In genomic region chr7:55019329-55019690, GRCh38 we compare ENCODE assay signal across 9 cellular contexts. TPM values are rescaled to one million over a fixed set of nuclear protein-coding genes. Genes with fewer than 3 reads are reported as not detected.
DNase-seq lines count a peak whose midpoint lies in the region; ATAC-seq and TF ChIP-seq lines count a peak whose summit lies in the region.
"Had no signal": no experiment of that assay in that cellular context is flagged by ENCODE, and none has a peak within 500 bp of the region (broad histone marks: within the 10 kb centered on the region; RNA-seq: fewer than 3 reads in every experiment).

No MANE protein-coding gene starts in this region.

- H3K4me1 Mint-ChIP-seq in natural killer cell: no peaks in the 10 kb centered on the region
- peaks cover 0 to 9% (median 0%) of the 10 kb centered on the region in 7 donors for H3K4me1 Mint-ChIP-seq in naive thymus-derived CD4-positive, alpha-beta T cell

- H3K9me3 Mint-ChIP-seq in natural killer cell: no peaks in the 10 kb centered on the region
- H3K9me3 Mint-ChIP-seq in naive thymus-derived CD4-positive, alpha-beta T cell: peaks cover 0 to 12% (median 1%) of the 10 kb centered on the region in 11 donors
- H3K9me3 Mint-ChIP-seq: activated T-cell treated with anti-CD3 and anti-CD28 coated beads, Interleukin-2, amount 50 U/mL, for 4 hours had no signal

- peak; percentile 95 for TF ChIP-seq EP300 in esophagus muscularis mucosa (IDR thresholded peaks at IDR 0.05)

- H3K27me3 ChIP-seq in MG63 (no peaks in the 10 kb centered on the region), esophagus muscularis mucosa (peaks cover 0 to 11% (median 0%) of the 10 kb centered on the region in 4 donors)
- H3K27me3 ChIP-seq in naive thymus-derived CD4-positive, alpha-beta T cell (ENCODE audit: control insufficient read depth in 2 of 2, insufficient read depth in 2 of 2, low read length in 2 of 2): peaks cover 0 to 7% of the 10 kb centered on the region in 2 donors

- no peaks in the 10 kb centered on the region for H3K9me3 ChIP-seq in MG63
- H3K9me3 ChIP-seq in esophagus muscularis mucosa: no peaks in the 10 kb centered on the region
- H3K9me3 ChIP-seq in naive thymus-derived CD4-positive, alpha-beta T cell (ENCODE audit: control insufficient read depth in 2 of 3, low read length in 3 of 3): no peaks in the 10 kb centered on the region

- TF ChIP-seq POLR2A in esophagus muscularis mucosa (IDR thresholded peaks at IDR 0.05; ENCODE audit: low read depth): no peak

- no peak for ATAC-seq in natural killer cell
- ATAC-seq in naive thymus-derived CD4-positive, alpha-beta T cell: no peak

- peak overlapping the region; percentile 37 for H3K4me3 Mint-ChIP-seq in natural killer cell
- peak overlapping the region in 3 of 10 donors; percentile 25 to 79 (median 36) for H3K4me3 Mint-ChIP-seq in naive thymus-derived CD4-positive, alpha-beta T cell
- H3K4me3 Mint-ChIP-seq: activated T-cell treated with anti-CD3 and anti-CD28 coated beads, Interleukin-2, amount 50 U/mL, for 4 hours had no signal

- peaks cover 18 to 50% (median 48%) of the 10 kb centered on the region in 4 donors for H3K4me1 ChIP-seq in esophagus muscularis mucosa
- no peaks in the 10 kb centered on the region for H3K4me1 ChIP-seq in naive thymus-derived CD4-positive, alpha-beta T cell (ENCODE audit: control insufficient read depth in 2 of 2, insufficient read depth in 2 of 2, low read length in 2 of 2)

- DNase-seq in AG08395 (ENCODE audit: low spot score): peak; percentile 39
- DNase-seq in MG63: peak; percentile 46
- peak; percentile 92 for DNase-seq in esophagus muscularis mucosa (ENCODE audit: extremely low spot score)
- DNase-seq in natural killer cell: no peak
- DNase-seq in NCI-H1417 treated with DMSO at 0.1 percent for 48 hours (lab: John Stamatoyannopoulos, UW): no peak
- no peak for DNase-seq in naive thymus-derived CD4-positive, alpha-beta T cell
- DNase-seq in cerebellar cortex (ENCODE audit: low spot score): no peak
- no peak for DNase-seq in activated naive CD4-positive, alpha-beta T cell (lab: John Stamatoyannopoulos, UW)
- DNase-seq: activated T-cell treated with anti-CD3 and anti-CD28 coated beads, Interleukin-2, amount 50 U/mL, for 4 hours had no signal

- intact Hi-C loops in esophagus muscularis mucosa (cut with DNase I): loop anchor here (2.0 to 10.0 kb wide), 4 partner anchors 85 to 237 kb away; no protein-coding TSS in a partner anchor
- intact Hi-C loops in natural killer cell (cut with micrococcal nuclease): no loop called here
- intact Hi-C loops in naive thymus-derived CD4-positive, alpha-beta T cell (cut with micrococcal nuclease): no loop called here

- H3K27ac Mint-ChIP-seq in natural killer cell: no peak overlapping the region
- H3K27ac Mint-ChIP-seq in naive thymus-derived CD4-positive, alpha-beta T cell: no peak overlapping the region

- CTCF ChIA-PET in naive thymus-derived CD4-positive, alpha-beta T cell (lab: Charles Lee): no interaction called here

- peaks cover 36% of the 10 kb centered on the region for H3K36me3 ChIP-seq in MG63
- no peaks in the 10 kb centered on the region for H3K36me3 ChIP-seq in esophagus muscularis mucosa
- no peaks in the 10 kb centered on the region for H3K36me3 ChIP-seq in naive thymus-derived CD4-positive, alpha-beta T cell (ENCODE audit: control insufficient read depth in 2 of 3, insufficient read depth in 3 of 3, low read length in 3 of 3)

- WGBS in esophagus muscularis mucosa: 10% methylated on average over 2 of the region's 52 CpGs

- TF ChIP-seq CTCF in esophagus muscularis mucosa (IDR thresholded peaks at IDR 0.05) (no peak), natural killer cell (IDR thresholded peaks at IDR 0.05) (no peak)

- peak overlapping the region; percentile 84 for H3K4me3 ChIP-seq in MG63
- H3K4me3 ChIP-seq in esophagus muscularis mucosa: peak overlapping the region; percentile 91 to 98 (median 96)
- no peak overlapping the region for H3K4me3 ChIP-seq in naive thymus-derived CD4-positive, alpha-beta T cell (ENCODE audit: low read length)

- H3K27ac ChIP-seq in esophagus muscularis mucosa (replicated peaks in 1 of 4): peak overlapping the region; percentile 97 to 99 (median 99)
- H3K27ac ChIP-seq in naive thymus-derived CD4-positive, alpha-beta T cell (ENCODE audit: low read depth, low read length): no peak overlapping the region

- peaks cover 38 to 44% of the 10 kb centered on the region in 2 donors for H3K27me3 Mint-ChIP-seq in natural killer cell (ENCODE audit: low read depth in 2 of 2)
- H3K27me3 Mint-ChIP-seq in naive thymus-derived CD4-positive, alpha-beta T cell: peaks cover 49 to 67% (median 58%) of the 10 kb centered on the region in 5 donors

- no peaks in the 10 kb centered on the region for H3K36me3 Mint-ChIP-seq in natural killer cell
- H3K36me3 Mint-ChIP-seq in naive thymus-derived CD4-positive, alpha-beta T cell: peaks cover 0 to 14% (median 0%) of the 10 kb centered on the region in 5 donors

- POLR2A ChIA-PET in naive thymus-derived CD4-positive, alpha-beta T cell (lab: Charles Lee): no interaction called here

RNA-seq across cellular contexts. Expression of gene EGFR, which starts 0.5 kb away (rescaled TPM):
- total RNA-seq in MG63 (2014; rRNA removed; shearing (Covaris generic); ENCODE audit: low replicate concordance): 20.3 and 21.0 TPM in 2 replicates
- total RNA-seq in esophagus muscularis mucosa: 100 to 1,000 TPM in 2 of 4 donors, 10 to 100 TPM in 2; 79.3 to 125 (median 110) TPM
- not detected for total RNA-seq in natural killer cell
- under 1 TPM in 1 of 5 experiments, not detected in 4; 0.16 TPM for total RNA-seq in naive thymus-derived CD4-positive, alpha-beta T cell
- polyA plus RNA-seq in naive thymus-derived CD4-positive, alpha-beta T cell: not detected

Comparison
In these comparisons a context has a peak if more than half of its experiments do, and no peak if none do; other contexts are left out.
1. DNase-seq: peak in AG08395 (single experiment), MG63 (single experiment) and esophagus muscularis mucosa (single experiment); none in natural killer cell (single experiment), NCI-H1417 treated with DMSO at 0.1 percent for 48 hours (single experiment), naive thymus-derived CD4-positive, alpha-beta T cell (0 of 9), cerebellar cortex (single experiment) and activated naive CD4-positive, alpha-beta T cell (0 of 4).
2. RNA of gene EGFR, which starts 0.5 kb away (total RNA-seq): 79.3 to 125 TPM in esophagus muscularis mucosa and 20.3 to 21.0 TPM in MG63; not detected in natural killer cell and 0.16 TPM in naive thymus-derived CD4-positive, alpha-beta T cell; every median in the first group is over 10 times any median in the second.